8 cellular contexts compared by ENCODE assay signal in genomic region chr11:73598719-73599379, GRCh38. TPM values are rescaled to one million over a fixed set of nuclear protein-coding genes. Genes with fewer than 3 reads are reported as not detected.
DNase-seq lines count a peak whose midpoint lies in the region; ATAC-seq and TF ChIP-seq lines count a peak whose summit lies in the region.

No MANE protein-coding gene starts in this region.

- H3K4me1 ChIP-seq in body of pancreas (peaks cover 14% of the 10 kb centered on the region), mucosa of descending colon (ENCODE audit: low read depth) (peaks cover 8% of the 10 kb centered on the region)

- H3K27me3 ChIP-seq in body of pancreas = no peaks in the 10 kb centered on the region

- H3K27ac ChIP-seq in body of pancreas = peak overlapping the region; percentile 70 to 85 (median 78)

- no peaks in the 10 kb centered on the region for H3K36me3 ChIP-seq in body of pancreas (replicated peaks in 1 of 2; ENCODE audit: insufficient read depth in 1 of 2, low read depth in 2 of 2)
- H3K36me3 ChIP-seq in mucosa of descending colon (ENCODE audit: low read depth) = no peaks in the 10 kb centered on the region

- intact Hi-C loops in body of pancreas (cut with DNase I) (no loop called here), mucosa of descending colon (cut with DNase I, micrococcal nuclease) (no loop called here)

- no peak for TF ChIP-seq POLR2A in body of pancreas (IDR thresholded peaks at IDR 0.05)

- DNase-seq in body of pancreas (no peak), mucosa of descending colon (no peak), AG20443 (ENCODE audit: low spot score) (no peak), foreskin melanocyte (no peak), omental fat pad (ENCODE audit: low spot score) (no peak)

- 17% methylated on average over 20 of the region's 20 CpGs for WGBS in body of pancreas, 2 donors

- ATAC-seq in HG03064 (IDR thresholded peaks at IDR 0.05; ENCODE audit: low read depth, unreplicated experiment) (peak; percentile 7), body of pancreas (no peak), mucosa of descending colon (no peak), omental fat pad (ENCODE audit: low FRiP score) (no peak), GM21360 (IDR thresholded peaks at IDR 0.05; ENCODE audit: unreplicated experiment) (no peak)

- TF ChIP-seq CTCF in GM12875 (IDR thresholded peaks at IDR 0.05; ENCODE audit: borderline replicate concordance, insufficient read depth, low read depth, low read length) = no peak
- TF ChIP-seq CTCF in body of pancreas (IDR thresholded peaks at IDR 0.05) = no peak
- no peak for TF ChIP-seq CTCF in mucosa of descending colon (IDR thresholded peaks at IDR 0.05)
- TF ChIP-seq CTCF in omental fat pad (IDR thresholded peaks at IDR 0.05) = no peak

- H3K4me3 ChIP-seq in GM12875 (ENCODE audit: low read depth, low read length) = peak overlapping the region; percentile 50
- peak overlapping the region; percentile 85 to 95 for H3K4me3 ChIP-seq in body of pancreas
- peak overlapping the region; percentile 65 for H3K4me3 ChIP-seq in mucosa of descending colon

- H3K9me3 ChIP-seq in body of pancreas (no peaks in the 10 kb centered on the region), mucosa of descending colon (no peaks in the 10 kb centered on the region)

RNA-seq across cellular contexts. Expression of gene FAM168A, which starts 0.9 kb away (rescaled TPM):
- total RNA-seq in body of pancreas (10 to 100 TPM in 1 of 2 donors, 1 to 10 TPM in 1; 8.9 to 14.0 TPM), mucosa of descending colon (10 to 100 TPM; 16.6 to 46.4 (median 19.9) TPM), omental fat pad (10 to 100 TPM; 13.9 to 30.9 (median 21.0) TPM)

RNA-seq across cellular contexts. Expression of gene PLEKHB1, which starts 47.5 kb away (rescaled TPM):
- total RNA-seq in body of pancreas (10 to 100 TPM; 22.4 to 42.5 TPM), mucosa of descending colon (10 to 100 TPM; 11.4 to 45.2 (median 19.7) TPM), omental fat pad (1 to 10 TPM; 1.1 to 8.2 (median 4.2) TPM)
